19 cellular contexts compared by ENCODE assay signal in the genomic region with DNA sequence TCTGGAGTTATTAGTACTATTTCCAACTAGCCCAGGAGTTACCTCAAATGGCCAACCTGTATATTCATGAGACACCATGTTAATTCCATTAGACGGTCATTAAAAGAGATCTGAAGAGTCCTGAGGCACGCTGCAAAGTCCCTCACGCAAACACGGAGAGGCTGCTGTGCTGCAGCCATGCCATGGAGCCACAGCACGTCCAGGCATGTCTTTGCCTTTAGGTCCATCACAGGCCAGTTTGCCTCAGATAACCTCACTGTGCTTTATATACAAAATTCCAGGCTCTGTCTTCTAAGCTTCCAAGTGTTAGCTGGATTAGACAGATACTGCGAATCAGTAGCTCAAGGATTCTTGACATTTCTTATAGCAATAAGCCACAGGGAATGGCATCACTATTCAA. TPM values are rescaled to one million over a fixed set of nuclear protein-coding genes. Genes with fewer than 3 reads are reported as not detected.
"Had no signal": no experiment of that assay in that cellular context is flagged by ENCODE, and none has a peak within 500 bp of the region (broad histone marks: within the 10 kb centered on the region; RNA-seq: fewer than 3 reads in every experiment).

No MANE protein-coding gene starts in this region.

- H3K36me3 Mint-ChIP-seq: activated naive CD4-positive, alpha-beta T cell treated with anti-CD3 and anti-CD28 coated beads, Interleukin-2, amount 10 ng/mL, durations not matched to agents 7 days and 5 days; immature natural killer cell; natural killer cell; stimulated activated effector memory CD8-positive, alpha-beta T cell treated with anti-CD3 and anti-CD28 coated beads, Interleukin-12 subunit alpha, Interleukin-12 subunit beta, amount 100 ng/mL, for 72 hours had no signal

- H3K27me3 Mint-ChIP-seq: activated CD4-positive, alpha-beta T cell treated with anti-CD3 and anti-CD28 coated beads, Interleukin-2, amount 10 ng/mL, durations not matched to agents 24 days and 14 days had no signal

- DNase-seq: activated B cell treated with CpG ODN at 0.5 μM for 24 hours; activated CD4-positive, alpha-beta T cell treated with anti-CD3 and anti-CD28 coated beads, Interleukin-2, amount 10 ng/mL, durations not matched to agents 24 days and 14 days; activated naive CD4-positive, alpha-beta T cell treated with anti-CD3 and anti-CD28 coated beads, Interleukin-2, amount 10 ng/mL, durations not matched to agents 7 days and 5 days; activated T-cell treated with anti-CD3 and anti-CD28 coated beads for 4 hours; erythroblast; immature natural killer cell; left cardiac atrium; mucosa of descending colon; natural killer cell; nucleus accumbens; small intestine had no signal

- H3K27ac ChIP-seq: right atrium auricular region, tibial nerve, vagina had no signal

- H3K4me3 Mint-ChIP-seq: activated B cell treated with CpG ODN at 0.5 μM for 24 hours; activated CD4-positive, alpha-beta T cell treated with anti-CD3 and anti-CD28 coated beads, Interleukin-2, amount 10 ng/mL, durations not matched to agents 24 days and 14 days; activated naive CD4-positive, alpha-beta T cell treated with anti-CD3 and anti-CD28 coated beads, Interleukin-2, amount 10 ng/mL, durations not matched to agents 7 days and 5 days; activated T-helper 17 cell treated with anti-CD3 and anti-CD28 coated beads, Interleukin-2, amount 50 U/mL, for 72 hours; central memory CD8-positive, alpha-beta T cell; dendritic cell treated with granulocyte-macrophage colony-stimulating factor and Interleukin-4, amounts not matched to agents 40 ng/mL and 50 ng/mL, for 4 days; immature natural killer cell; natural killer cell; stimulated activated effector memory CD8-positive, alpha-beta T cell treated with anti-CD3 and anti-CD28 coated beads, Interleukin-12 subunit alpha, Interleukin-12 subunit beta, amount 100 ng/mL, for 72 hours had no signal

- H3K4me3 ChIP-seq: mucosa of descending colon, right atrium auricular region, tibial nerve, vagina had no signal

- H3K4me1 Mint-ChIP-seq: activated B cell treated with CpG ODN at 0.5 μM for 24 hours; activated CD4-positive, alpha-beta T cell treated with anti-CD3 and anti-CD28 coated beads, Interleukin-2, amount 10 ng/mL, durations not matched to agents 24 days and 14 days; activated naive CD4-positive, alpha-beta T cell treated with anti-CD3 and anti-CD28 coated beads, Interleukin-2, amount 10 ng/mL, durations not matched to agents 7 days and 5 days; activated T-helper 17 cell treated with anti-CD3 and anti-CD28 coated beads, Interleukin-2, amount 50 U/mL, for 72 hours; central memory CD8-positive, alpha-beta T cell; immature natural killer cell; natural killer cell; stimulated activated effector memory CD8-positive, alpha-beta T cell treated with anti-CD3 and anti-CD28 coated beads, Interleukin-12 subunit alpha, Interleukin-12 subunit beta, amount 100 ng/mL, for 72 hours had no signal

- H3K27me3 ChIP-seq: right atrium auricular region, tibial nerve, vagina had no signal

- H3K4me1 ChIP-seq: right atrium auricular region, tibial nerve, vagina had no signal

- H3K9me3 ChIP-seq: mucosa of descending colon, right atrium auricular region, tibial nerve, vagina had no signal

- H3K9me3 Mint-ChIP-seq: activated B cell treated with CpG ODN at 0.5 μM for 24 hours; activated CD4-positive, alpha-beta T cell treated with anti-CD3 and anti-CD28 coated beads, Interleukin-2, amount 10 ng/mL, durations not matched to agents 24 days and 14 days; activated naive CD4-positive, alpha-beta T cell treated with anti-CD3 and anti-CD28 coated beads, Interleukin-2, amount 10 ng/mL, durations not matched to agents 7 days and 5 days; activated T-helper 17 cell treated with anti-CD3 and anti-CD28 coated beads, Interleukin-2, amount 50 U/mL, for 72 hours; dendritic cell treated with granulocyte-macrophage colony-stimulating factor and Interleukin-4, amounts not matched to agents 40 ng/mL and 50 ng/mL, for 4 days; stimulated activated effector memory CD8-positive, alpha-beta T cell treated with anti-CD3 and anti-CD28 coated beads, Interleukin-12 subunit alpha, Interleukin-12 subunit beta, amount 100 ng/mL, for 72 hours had no signal

- H3K36me3 ChIP-seq: right atrium auricular region, tibial nerve, vagina had no signal

- H3K27ac Mint-ChIP-seq: activated B cell treated with CpG ODN at 0.5 μM for 24 hours; activated CD4-positive, alpha-beta T cell treated with anti-CD3 and anti-CD28 coated beads, Interleukin-2, amount 10 ng/mL, durations not matched to agents 24 days and 14 days; activated naive CD4-positive, alpha-beta T cell treated with anti-CD3 and anti-CD28 coated beads, Interleukin-2, amount 10 ng/mL, durations not matched to agents 7 days and 5 days; activated T-helper 17 cell treated with anti-CD3 and anti-CD28 coated beads, Interleukin-2, amount 50 U/mL, for 72 hours; dendritic cell treated with granulocyte-macrophage colony-stimulating factor and Interleukin-4, amounts not matched to agents 40 ng/mL and 50 ng/mL, for 4 days; immature natural killer cell; natural killer cell; stimulated activated effector memory CD8-positive, alpha-beta T cell treated with anti-CD3 and anti-CD28 coated beads, Interleukin-12 subunit alpha, Interleukin-12 subunit beta, amount 100 ng/mL, for 72 hours had no signal

- ATAC-seq: activated T-helper 17 cell treated with anti-CD3 and anti-CD28 coated beads, Interleukin-2, amount 50 U/mL, for 72 hours; left cardiac atrium; mucosa of descending colon; natural killer cell; stimulated activated effector memory CD8-positive, alpha-beta T cell treated with anti-CD3 and anti-CD28 coated beads, Interleukin-12 subunit alpha, Interleukin-12 subunit beta, amount 100 ng/mL, for 72 hours had no signal

RNA-seq across cellular contexts. Expression of a gene that starts 9.8 kb away (rescaled TPM):
- total RNA-seq: activated B cell treated with CpG ODN at 0.5 μM for 24 hours; activated CD4-positive, alpha-beta T cell treated with anti-CD3 and anti-CD28 coated beads, Interleukin-2, amount 10 ng/mL, durations not matched to agents 24 days and 14 days; activated CD8-positive, alpha-beta memory T cell treated with anti-CD3 and anti-CD28 coated beads for 36 hours; activated T-helper 17 cell treated with anti-CD3 and anti-CD28 coated beads, Interleukin-2, amount 50 U/mL, for 72 hours; natural killer cell; vagina had no signal
